21 cellular contexts compared by ENCODE assay signal in the genomic region with DNA sequence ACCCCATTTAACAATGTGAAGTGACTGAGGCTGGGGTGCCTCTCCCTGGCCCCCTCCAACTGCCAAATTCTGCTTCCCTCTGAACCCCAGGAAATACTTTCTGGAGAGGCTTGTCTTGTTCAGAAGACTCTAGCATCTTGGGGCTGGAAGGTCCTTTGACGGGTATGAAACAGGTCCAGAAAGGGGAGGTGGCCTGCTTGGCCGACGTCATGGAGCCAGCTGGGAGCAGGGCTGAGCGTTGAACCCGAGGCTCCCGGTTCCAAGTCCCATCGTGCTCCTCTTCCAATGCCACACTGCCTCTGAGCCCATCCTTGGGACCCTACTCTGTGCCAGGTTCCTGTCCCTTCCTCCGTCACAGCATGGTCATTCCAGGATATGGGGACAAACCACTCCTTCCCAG.
"Had no signal": no experiment of that assay in that cellular context is flagged by ENCODE, and none has a peak within 500 bp of the region (broad histone marks: within the 10 kb centered on the region; RNA-seq: fewer than 3 reads in every experiment).

No MANE protein-coding gene starts in this region.

- H3K4me1 ChIP-seq: SJCRH30 had no signal

- DNase-seq: IMR-90, Karpas-422, KG1, MM.1S, NCI-H1092 treated with DMSO at 0.1 percent for 48 hours, NCI-H1436, NCI-H187, NCI-H2029, NCI-H2081 treated with DMSO at 0.1 percent for 48 hours, NCI-H2171, NCI-H226, NCI-H446, NCI-H510A, NCI-H524 treated with DMSO at 0.1 percent for 48 hours, NCI-H69, NCI-H774, RPMI8226, SHP77 treated with DMSO at 0.1 percent for 48 hours, SJCRH30 had no signal

- H3K27ac ChIP-seq: SJCRH30 had no signal

- ATAC-seq: HepG2, SK-N-SH treated with all-trans-retinoic acid at 6 μM for 48 hours had no signal

- H3K4me3 ChIP-seq: SJCRH30 had no signal

- H3K27me3 ChIP-seq: SJCRH30 had no signal

- H3K9me3 ChIP-seq: SJCRH30 had no signal
